ENCODE assay signal across 16 cellular contexts in the genomic region with DNA sequence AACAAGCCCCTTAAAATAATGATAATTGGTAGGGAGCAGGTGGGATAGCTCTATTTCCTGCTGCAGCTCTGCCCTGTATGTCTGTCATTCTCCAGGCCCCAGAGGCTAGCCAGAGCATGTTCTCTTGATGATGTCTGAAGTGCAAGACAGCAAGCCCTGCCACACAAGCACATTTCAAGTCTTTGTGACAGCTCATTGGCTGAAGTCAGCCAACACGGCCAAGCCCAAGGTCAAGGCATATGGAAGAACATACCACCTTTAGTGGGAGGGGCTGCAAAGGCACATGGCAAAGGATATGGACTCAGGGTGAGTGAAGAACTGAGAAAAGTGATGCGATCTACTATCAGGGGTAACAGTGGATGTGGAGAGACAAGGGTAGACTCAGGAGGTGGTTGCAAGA. TPM values are rescaled to one million over a fixed set of nuclear protein-coding genes. Genes with fewer than 3 reads are reported as not detected.
A peak's percentile ranks its signal among the peaks of the same experiment; 100 is the strongest.
DNase-seq lines count a peak whose midpoint lies in the region; ATAC-seq and TF ChIP-seq lines count a peak whose summit lies in the region.
"Had no signal": no experiment of that assay in that cellular context is flagged by ENCODE, and none has a peak within 500 bp of the region (broad histone marks: within the 10 kb centered on the region; RNA-seq: fewer than 3 reads in every experiment).

No MANE protein-coding gene starts in this region.

- ATAC-seq in heart left ventricle (no peak), GM21360 (IDR thresholded peaks at IDR 0.05; ENCODE audit: unreplicated experiment) (no peak)
- ATAC-seq in natural killer cell treated with Interleukin-12 subunit alpha and Interleukin-12 subunit beta and Interleukin-15 and Interleukin-18, amount 100 ng/mL, for 72 hours, result no peak
- ATAC-seq: CD8-positive, alpha-beta T cell had no signal

- H3K27me3 Mint-ChIP-seq in progenitor cell of endocrine pancreas, result peaks cover 25% of the 10 kb centered on the region
- peaks cover 6 to 8% of the 10 kb centered on the region in 2 donors for H3K27me3 Mint-ChIP-seq in natural killer cell treated with Interleukin-12 subunit alpha and Interleukin-12 subunit beta and Interleukin-15 and Interleukin-18, amount 100 ng/mL, for 72 hours
- H3K27me3 Mint-ChIP-seq: B cell, IgD-negative memory B cell had no signal

- H3K4me3 ChIP-seq in right atrium auricular region, result no peak overlapping the region
- no peak overlapping the region for H3K4me3 ChIP-seq in heart left ventricle
- H3K4me3 ChIP-seq in epithelial cell of esophagus (ENCODE audit: low read length), result no peak overlapping the region
- no peak overlapping the region for H3K4me3 ChIP-seq in sigmoid colon
- H3K4me3 ChIP-seq: BLaER1 treated with 17β-estradiol and CSF1 and Interleukin-3, amounts not matched to agents 10 nM and 100 nM; GM23248 had no signal

- intact Hi-C loops in heart left ventricle (cut with DNase I) (no loop called here), sigmoid colon (cut with DNase I) (no loop called here)

- TF ChIP-seq POLR2A in heart left ventricle (IDR thresholded peaks at IDR 0.05) (no peak), sigmoid colon (IDR thresholded peaks at IDR 0.05) (no peak)

- no peaks in the 10 kb centered on the region for H3K36me3 Mint-ChIP-seq in progenitor cell of endocrine pancreas (ENCODE audit: insufficient read depth)
- H3K36me3 Mint-ChIP-seq in natural killer cell treated with Interleukin-12 subunit alpha and Interleukin-12 subunit beta and Interleukin-15 and Interleukin-18, amount 100 ng/mL, for 72 hours, result no peaks in the 10 kb centered on the region
- H3K36me3 Mint-ChIP-seq: CD8-positive, alpha-beta T cell had no signal

- H3K4me3 Mint-ChIP-seq in progenitor cell of endocrine pancreas (ENCODE audit: low read depth), result no peak overlapping the region
- no peak overlapping the region for H3K4me3 Mint-ChIP-seq in natural killer cell treated with Interleukin-12 subunit alpha and Interleukin-12 subunit beta and Interleukin-15 and Interleukin-18, amount 100 ng/mL, for 72 hours
- H3K4me3 Mint-ChIP-seq: B cell; CD8-positive, alpha-beta T cell; IgD-negative memory B cell had no signal

- no peaks in the 10 kb centered on the region for H3K27me3 ChIP-seq in right atrium auricular region
- no peaks in the 10 kb centered on the region for H3K27me3 ChIP-seq in heart left ventricle
- no peaks in the 10 kb centered on the region for H3K27me3 ChIP-seq in sigmoid colon
- H3K27me3 ChIP-seq: BLaER1 treated with 17β-estradiol and CSF1 and Interleukin-3, amounts not matched to agents 10 nM and 100 nM had no signal

- H3K9me3 Mint-ChIP-seq in progenitor cell of endocrine pancreas (ENCODE audit: low read depth), result no peaks in the 10 kb centered on the region
- H3K9me3 Mint-ChIP-seq in natural killer cell treated with Interleukin-12 subunit alpha and Interleukin-12 subunit beta and Interleukin-15 and Interleukin-18, amount 100 ng/mL, for 72 hours, result no peaks in the 10 kb centered on the region
- H3K9me3 Mint-ChIP-seq: IgD-negative memory B cell had no signal

- H3K4me1 Mint-ChIP-seq in progenitor cell of endocrine pancreas (ENCODE audit: low read depth), result no peaks in the 10 kb centered on the region
- peaks cover 0 to 6% of the 10 kb centered on the region in 2 donors for H3K4me1 Mint-ChIP-seq in natural killer cell treated with Interleukin-12 subunit alpha and Interleukin-12 subunit beta and Interleukin-15 and Interleukin-18, amount 100 ng/mL, for 72 hours (ENCODE audit: low read depth in 2 of 2)

- no peaks in the 10 kb centered on the region for H3K9me3 ChIP-seq in right atrium auricular region
- H3K9me3 ChIP-seq in heart left ventricle, result peaks cover 0 to 7% (median 0%) of the 10 kb centered on the region in 12 donors
- H3K9me3 ChIP-seq in sigmoid colon, result no peaks in the 10 kb centered on the region

- H3K27ac ChIP-seq in right atrium auricular region (no peak overlapping the region), heart left ventricle (no peak overlapping the region), sigmoid colon (no peak overlapping the region)
- H3K27ac ChIP-seq: BLaER1 treated with 17β-estradiol and CSF1 and Interleukin-3, amounts not matched to agents 10 nM and 100 nM; GM23248 had no signal

- no peaks in the 10 kb centered on the region for H3K36me3 ChIP-seq in right atrium auricular region
- H3K36me3 ChIP-seq in heart left ventricle, result no peaks in the 10 kb centered on the region
- no peaks in the 10 kb centered on the region for H3K36me3 ChIP-seq in sigmoid colon
- H3K36me3 ChIP-seq: BLaER1 treated with 17β-estradiol and CSF1 and Interleukin-3, amounts not matched to agents 10 nM and 100 nM had no signal

- TF ChIP-seq CTCF in right atrium auricular region (IDR thresholded peaks at IDR 0.05) (no peak), heart left ventricle (IDR thresholded peaks at IDR 0.05) (no peak), epithelial cell of esophagus (IDR thresholded peaks at IDR 0.05; ENCODE audit: insufficient read depth, low read depth, low read length, missing control alignments) (no peak), sigmoid colon (IDR thresholded peaks at IDR 0.05) (no peak), progenitor cell of endocrine pancreas (IDR thresholded peaks at IDR 0.05; ENCODE audit: unreplicated experiment) (no peak)

- peak; percentile 42 for DNase-seq in right atrium auricular region (ENCODE audit: low spot score)
- no peak for DNase-seq in heart left ventricle
- peak; percentile 36 for DNase-seq in epithelial cell of esophagus (ENCODE audit: low read depth)
- peak; percentile 41 for DNase-seq in sigmoid colon
- no peak for DNase-seq in progenitor cell of endocrine pancreas (ENCODE audit: low spot score, unreplicated experiment)
- DNase-seq in natural killer cell treated with Interleukin-12 subunit alpha and Interleukin-12 subunit beta and Interleukin-15 and Interleukin-18, amount 100 ng/mL, for 72 hours (ENCODE audit: low spot score), result no peak
- DNase-seq: Calu3; CD8-positive, alpha-beta T cell; DMS79 treated with DMSO at 0.1 percent for 48 hours; GF-D8; GM23248; HCEC 1CT had no signal

- H3K4me1 ChIP-seq in right atrium auricular region (no peaks in the 10 kb centered on the region), heart left ventricle (peaks cover 0 to 26% (median 0%) of the 10 kb centered on the region in 12 donors), sigmoid colon (peaks cover 0 to 23% (median 13%) of the 10 kb centered on the region in 4 donors)

- no peak overlapping the region for H3K27ac Mint-ChIP-seq in progenitor cell of endocrine pancreas
- no peak overlapping the region for H3K27ac Mint-ChIP-seq in natural killer cell treated with Interleukin-12 subunit alpha and Interleukin-12 subunit beta and Interleukin-15 and Interleukin-18, amount 100 ng/mL, for 72 hours
- H3K27ac Mint-ChIP-seq: B cell; CD8-positive, alpha-beta T cell had no signal

- TF ChIP-seq EP300 in sigmoid colon (IDR thresholded peaks at IDR 0.05), result no peak

- WGBS in heart left ventricle, 4 donors, result 63 to 82% (median 76%) methylated on average over 2 of the region's 2 CpGs
- 64 to 86% methylated on average over 2 of the region's 2 CpGs for WGBS in sigmoid colon, 2 donors

RNA-seq across cellular contexts. Expression of a gene that starts 14.4 kb away (rescaled TPM):
- total RNA-seq in right atrium auricular region (10 to 100 TPM in 1 of 2 donors, 1 to 10 TPM in 1; 5.7 to 10.3 TPM), heart left ventricle (10 to 100 TPM in 1 of 9 donors, 1 to 10 TPM in 8; 2.0 to 23.1 (median 4.2) TPM), sigmoid colon (10 to 100 TPM; 14.6 to 37.4 (median 17.8) TPM), progenitor cell of endocrine pancreas (8.0 and 9.3 TPM in 2 replicates)
- polyA plus RNA-seq in heart left ventricle (1 to 10 TPM in 1 of 2 donors, under 1 TPM in 1; 0.76 to 2.3 TPM), sigmoid colon (10 to 100 TPM in 1 of 3 donors, 1 to 10 TPM in 2; 3.6 to 19.9 (median 5.5) TPM)
- 10 to 100 TPM; 12.5 to 31.7 TPM for total RNA-seq in natural killer cell treated with Interleukin-12 subunit alpha and Interleukin-12 subunit beta and Interleukin-15 and Interleukin-18, amount 100 ng/mL, for 72 hours

Comparison
In these comparisons a context has a peak if more than half of its experiments do, and no peak if none do; other contexts are left out.
1. DNase-seq: peak in right atrium auricular region (single experiment), epithelial cell of esophagus (single experiment) and sigmoid colon (single experiment); none in heart left ventricle (0 of 5), progenitor cell of endocrine pancreas (single experiment) and natural killer cell treated with Interleukin-12 subunit alpha and Interleukin-12 subunit beta and Interleukin-15 and Interleukin-18, amount 100 ng/mL, for 72 hours (single experiment).